ENCODE assay signal across 25 cellular contexts in genomic region chr9:133797406-133798150, GRCh38. TPM values are rescaled to one million over a fixed set of nuclear protein-coding genes. Genes with fewer than 3 reads are reported as not detected.
DNase-seq lines count a peak whose midpoint lies in the region; ATAC-seq, FAIRE-seq and TF ChIP-seq lines count a peak whose summit lies in the region.
"Had no signal": no experiment of that assay in that cellular context is flagged by ENCODE, and none has a peak within 500 bp of the region (broad histone marks: within the 10 kb centered on the region; RNA-seq: fewer than 3 reads in every experiment).

No MANE protein-coding gene starts in this region.

- no peak overlapping the region for H3K9ac ChIP-seq in astrocyte (ENCODE audit: low read length)
- H3K9ac ChIP-seq in endodermal cell (ENCODE audit: extremely low read depth, low read length, poor library complexity, severe bottlenecking), result no peak overlapping the region
- H3K9ac ChIP-seq: GM23248 had no signal

- peaks cover 2% of the 10 kb centered on the region for H3K9me3 Mint-ChIP-seq in astrocyte (ENCODE audit: unreplicated experiment)
- H3K9me3 Mint-ChIP-seq in endodermal cell, result no peaks in the 10 kb centered on the region
- no peaks in the 10 kb centered on the region for H3K9me3 Mint-ChIP-seq in progenitor cell of endocrine pancreas (ENCODE audit: low read depth)
- H3K9me3 Mint-ChIP-seq: CD4-positive, CD25-positive, alpha-beta regulatory T cell; CD8-positive, alpha-beta memory T cell; IgD-negative memory B cell had no signal

- no peak overlapping the region for H2AFZ ChIP-seq in astrocyte (ENCODE audit: low read depth, low read length)
- H2AFZ ChIP-seq: GM23248 had no signal

- no peak for FAIRE-seq in astrocyte (lab: Jason Lieb, UNC)
- FAIRE-seq: A204.1, GM12878, GM19239, HTR-8/SVneo had no signal

- no peak overlapping the region for H3K4me3 ChIP-seq in astrocyte (ENCODE audit: insufficient read depth, low read depth, low read length)
- no peak overlapping the region for H3K4me3 ChIP-seq in endodermal cell (ENCODE audit: low read length)
- H3K4me3 ChIP-seq in testis, result no peak overlapping the region
- H3K4me3 ChIP-seq: GM12878, GM23248, HAP-1 had no signal

- H3K27me3 ChIP-seq in astrocyte (ENCODE audit: insufficient read depth, low read length) (no peaks in the 10 kb centered on the region), endodermal cell (ENCODE audit: control insufficient read depth, insufficient read depth, low read length, poor library complexity, severe bottlenecking) (no peaks in the 10 kb centered on the region), testis (no peaks in the 10 kb centered on the region)
- H3K27me3 ChIP-seq: BE2C had no signal

- no peak for DNase-seq in astrocyte (ENCODE audit: low read depth)
- no peak for DNase-seq in endodermal cell
- no peak for DNase-seq in progenitor cell of endocrine pancreas (ENCODE audit: low spot score, unreplicated experiment)
- DNase-seq in testis, result peak; percentile 56
- DNase-seq in NAMALWA (ENCODE audit: low spot score), result no peak
- no peak for DNase-seq in activated gamma-delta T cell (lab: John Stamatoyannopoulos, UW)
- DNase-seq: ACHN; BE2C; C1 segment of cervical spinal cord; CD4-positive, CD25-positive, alpha-beta regulatory T cell; CD8-positive, alpha-beta memory T cell; COR-L47; DMS 273 treated with DMSO at 0.1 percent for 48 hours; DMS53; DND-41; EL; GM23248 had no signal

- peak overlapping the region; percentile 78 for H3K27ac Mint-ChIP-seq in astrocyte (ENCODE audit: unreplicated experiment)
- no peak overlapping the region for H3K27ac Mint-ChIP-seq in endodermal cell
- peak overlapping the region; percentile 64 for H3K27ac Mint-ChIP-seq in progenitor cell of endocrine pancreas
- H3K27ac Mint-ChIP-seq: CD4-positive, CD25-positive, alpha-beta regulatory T cell; CD8-positive, alpha-beta memory T cell had no signal

- H3K27ac ChIP-seq in astrocyte (ENCODE audit: low read depth, low read length) (no peak overlapping the region), endodermal cell (ENCODE audit: low read depth, low read length) (peak overlapping the region; percentile 22), testis (no peak overlapping the region)
- H3K27ac ChIP-seq: GM23248, HL-60 had no signal

- H3K27me3 Mint-ChIP-seq in astrocyte (ENCODE audit: low read depth, unreplicated experiment) (no peaks in the 10 kb centered on the region), endodermal cell (ENCODE audit: insufficient read depth) (no peaks in the 10 kb centered on the region), progenitor cell of endocrine pancreas (no peaks in the 10 kb centered on the region)
- H3K27me3 Mint-ChIP-seq: CD4-positive, CD25-positive, alpha-beta regulatory T cell; CD8-positive, alpha-beta memory T cell; IgD-negative memory B cell had no signal

- H3K9me3 ChIP-seq in astrocyte (ENCODE audit: insufficient read depth, low read depth, low read length), result no peaks in the 10 kb centered on the region
- H3K9me3 ChIP-seq in endodermal cell (ENCODE audit: control insufficient read depth, low read length), result no peaks in the 10 kb centered on the region
- no peaks in the 10 kb centered on the region for H3K9me3 ChIP-seq in testis
- H3K9me3 ChIP-seq: BE2C, HAP-1 had no signal

- ATAC-seq in HG02840 (IDR thresholded peaks at IDR 0.05; ENCODE audit: low FRiP score, unreplicated experiment), result no peak
- ATAC-seq: GM12878 had no signal

- peaks cover 37% of the 10 kb centered on the region for H4K20me1 ChIP-seq in astrocyte (ENCODE audit: insufficient read depth, low read length)

- intact Hi-C loops in testis (cut with DNase I; ENCODE audit: low total_unique reads), result no loop called here

- H3K4me1 ChIP-seq in astrocyte (ENCODE audit: insufficient read depth, low read length) (no peaks in the 10 kb centered on the region), endodermal cell (ENCODE audit: control insufficient read depth, insufficient read depth, low read length) (no peaks in the 10 kb centered on the region), testis (peaks cover 8% of the 10 kb centered on the region)
- H3K4me1 ChIP-seq: HAP-1 had no signal

- no peak for TF ChIP-seq CTCF in astrocyte (IDR thresholded peaks at IDR 0.05; ENCODE audit: insufficient read depth, low read depth, low read length)
- no peak for TF ChIP-seq CTCF in endodermal cell (conservative IDR thresholded peaks at IDR 0.05)
- TF ChIP-seq CTCF in progenitor cell of endocrine pancreas (IDR thresholded peaks at IDR 0.05; ENCODE audit: unreplicated experiment), result no peak
- TF ChIP-seq CTCF in testis (IDR thresholded peaks at IDR 0.05), result no peak

- 91 to 92% methylated on average over 7 to 22 of the region's 22 CpGs for WGBS in endodermal cell (ENCODE audit: insufficient coverage in 1 of 2, insufficient read length in 1 of 2), 2 experiments
- WGBS in testis, 2 donors, result 77 to 85% methylated on average over 5 to 22 of the region's 22 CpGs

- no peaks in the 10 kb centered on the region for H3K36me3 ChIP-seq in astrocyte (ENCODE audit: insufficient read depth, low read length)
- no peaks in the 10 kb centered on the region for H3K36me3 ChIP-seq in endodermal cell (ENCODE audit: control insufficient read depth, insufficient read depth, low read length)
- no peaks in the 10 kb centered on the region for H3K36me3 ChIP-seq in testis (ENCODE audit: low read depth, missing control alignments)
- H3K36me3 ChIP-seq: HAP-1 had no signal

- H3K4me3 Mint-ChIP-seq in astrocyte (ENCODE audit: unreplicated experiment), result no peak overlapping the region
- no peak overlapping the region for H3K4me3 Mint-ChIP-seq in endodermal cell
- no peak overlapping the region for H3K4me3 Mint-ChIP-seq in progenitor cell of endocrine pancreas (ENCODE audit: low read depth)
- H3K4me3 Mint-ChIP-seq: CD4-positive, CD25-positive, alpha-beta regulatory T cell; CD8-positive, alpha-beta memory T cell had no signal

- TF ChIP-seq POLR2A in testis (IDR thresholded peaks at IDR 0.05), result no peak

- H3K36me3 Mint-ChIP-seq in astrocyte (ENCODE audit: low read depth, unreplicated experiment) (peaks cover 21% of the 10 kb centered on the region), endodermal cell (ENCODE audit: low read depth) (peaks cover 11% of the 10 kb centered on the region), progenitor cell of endocrine pancreas (ENCODE audit: insufficient read depth) (peaks cover 9% of the 10 kb centered on the region)
- H3K36me3 Mint-ChIP-seq: CD4-positive, CD25-positive, alpha-beta regulatory T cell; CD8-positive, alpha-beta memory T cell; IgD-negative memory B cell had no signal

- H3K79me2 ChIP-seq in astrocyte (ENCODE audit: insufficient read depth, low read length), result no peaks in the 10 kb centered on the region

- H3K4me1 Mint-ChIP-seq in astrocyte (ENCODE audit: low read depth, unreplicated experiment) (no peaks in the 10 kb centered on the region), endodermal cell (no peaks in the 10 kb centered on the region), progenitor cell of endocrine pancreas (ENCODE audit: low read depth) (peaks cover 2% of the 10 kb centered on the region)

- H3K4me2 ChIP-seq in astrocyte (ENCODE audit: low read length), result no peak overlapping the region

RNA-seq across cellular contexts. Expression of gene SARDH, which starts 59.4 kb away (rescaled TPM):
- total RNA-seq in astrocyte (2.8 and 3.7 TPM in 2 replicates), endodermal cell (10 to 100 TPM in 1 of 2 donors, 1 to 10 TPM in 1; 8.4 to 11.2 TPM), progenitor cell of endocrine pancreas (4.2 and 5.1 TPM in 2 replicates), testis (1 to 10 TPM; 5.1 to 7.2 TPM)
- polyA plus RNA-seq in endodermal cell (2013, experiment 1 of 2), result 6.2 TPM
- polyA plus RNA-seq in endodermal cell (2013, experiment 2 of 2), result 6.1 TPM
- 2.6 TPM for polyA plus RNA-seq in testis (ENCODE audit: insufficient read depth, low read depth, low replicate concordance)
